Comparison of ENCODE assay signal across 37 cellular contexts in the genomic region with DNA sequence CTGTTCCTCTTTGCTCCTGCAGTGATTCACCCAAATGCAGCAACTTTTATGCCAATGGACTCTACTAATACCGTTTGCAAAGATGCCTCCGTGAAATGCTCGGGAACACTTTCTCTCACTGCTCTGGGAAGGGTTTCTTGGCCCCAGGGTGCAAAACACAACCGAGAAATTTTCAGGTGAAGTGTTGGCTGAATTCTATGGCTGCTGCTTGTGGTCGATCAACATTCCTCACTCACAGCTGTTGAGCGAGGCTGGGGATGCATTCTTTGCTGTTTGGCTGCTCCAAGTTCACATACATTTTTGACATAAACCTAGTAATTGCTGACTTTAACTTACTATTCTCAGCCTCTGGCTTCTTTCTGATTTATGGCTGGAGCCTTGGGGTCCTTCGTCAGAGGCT.
"Had no signal": no experiment of that assay in that cellular context is flagged by ENCODE, and none has a peak within 500 bp of the region (broad histone marks: within the 10 kb centered on the region; RNA-seq: fewer than 3 reads in every experiment).

No MANE protein-coding gene starts in this region.

- H3K9me3 Mint-ChIP-seq: activated B cell treated with CpG ODN at 0.5 μM for 24 hours; activated CD4-positive, alpha-beta T cell treated with anti-CD3 and anti-CD28 coated beads, Interleukin-2, amount 10 ng/mL, durations not matched to agents 24 days and 14 days; activated CD8-positive, alpha-beta T cell treated with anti-CD3 and anti-CD28 coated beads for 36 hours; activated naive CD4-positive, alpha-beta T cell treated with anti-CD3 and anti-CD28 coated beads for 36 hours; activated naive CD8-positive, alpha-beta T cell treated with anti-CD3 and anti-CD28 coated beads for 36 hours; activated T-cell treated with anti-CD3 and anti-CD28 coated beads, Interleukin-2, amount 50 U/mL, for 4 hours; activated T-helper 1 cell treated with anti-CD3 and anti-CD28 coated beads, Interleukin-12 subunit alpha, Interleukin-12 subunit beta, Interleukin-2, Interleukin-4 antibody, amounts not matched to agents 30 ng/mL and 10 ng/mL and 1 ng/mL, durations not matched to agents 14 hours and 24 hours and 36 hours; T-helper 1 cell treated with Interleukin-12 subunit alpha and Interleukin-12 subunit beta and Interleukin-4 antibody, amounts not matched to agents 30 μg/mL and 1 μg/mL, for 36 hours; T-helper 2 cell treated with Interferon-gamma antibody and Interleukin-4, amounts not matched to agents 5 μg/mL and 100 μg/mL, for 36 hours had no signal

- DNase-seq: activated B cell treated with CpG ODN at 0.5 μM for 24 hours; activated CD4-positive, alpha-beta memory T cell treated with anti-CD3 and anti-CD28 coated beads for 36 hours; activated CD4-positive, alpha-beta T cell treated with anti-CD3 and anti-CD28 coated beads for 4 hours; activated CD4-positive, alpha-beta T cell treated with anti-CD3 and anti-CD28 coated beads, Interleukin-2, amount 10 ng/mL, durations not matched to agents 24 days and 14 days; activated CD4-positive, alpha-beta T cell treated with anti-CD3 and anti-CD28 coated beads, Interleukin-2, amount 50 U/mL, for 1 hour; activated CD4-positive, alpha-beta T cell treated with anti-CD3 and anti-CD28 coated beads, Interleukin-2, amount 50 U/mL, for 4 hours; activated CD4-positive, CD25-positive, alpha-beta regulatory T cell treated with anti-CD3 and anti-CD28 coated beads, Interleukin-2, amount 50 U/mL, for 72 hours; activated CD8-positive, alpha-beta memory T cell treated with anti-CD3 and anti-CD28 coated beads, Interleukin-2, amount 50 U/mL, for 4 hours; activated CD8-positive, alpha-beta T cell treated with anti-CD3 and anti-CD28 coated beads for 36 hours; activated effector memory CD4-positive, alpha-beta T cell treated with anti-CD3 and anti-CD28 coated beads, Interleukin-2, amount 50 U/mL, for 16 hours; activated gamma-delta T cell treated with Interleukin-2 at 50 U/mL for 16 hours; activated naive CD4-positive, alpha-beta T cell; activated naive CD4-positive, alpha-beta T cell treated with anti-CD3 and anti-CD28 coated beads for 36 hours; activated naive CD4-positive, alpha-beta T cell treated with anti-CD3 and anti-CD28 coated beads, Interleukin-2, amount 50 U/mL, for 16 hours; activated naive CD8-positive, alpha-beta T cell treated with anti-CD3 and anti-CD28 coated beads for 36 hours; activated T-cell treated with anti-CD3 and anti-CD28 coated beads for 4 hours; activated T-cell treated with anti-CD3 and anti-CD28 coated beads, Interleukin-2, amount 50 U/mL, for 1 hour; activated T-cell treated with anti-CD3 and anti-CD28 coated beads, Interleukin-2, amount 50 U/mL, for 4 hours; activated T-cell treated with anti-CD3 and anti-CD28 coated beads, Interleukin-2, amount 50 U/mL, for 72 hours; adrenal gland; amniotic stem cell; aorta; body of pancreas; brain microvascular endothelial cell; central memory CD4-positive, alpha-beta T cell; T-helper 1 cell; T-helper 2 cell; T-helper 9 cell had no signal

- H3K27ac Mint-ChIP-seq: activated B cell treated with CpG ODN at 0.5 μM for 24 hours; activated CD4-positive, alpha-beta memory T cell treated with anti-CD3 and anti-CD28 coated beads for 36 hours; activated CD4-positive, alpha-beta T cell treated with anti-CD3 and anti-CD28 coated beads, Interleukin-2, amount 10 ng/mL, durations not matched to agents 24 days and 14 days; activated CD8-positive, alpha-beta T cell treated with anti-CD3 and anti-CD28 coated beads for 36 hours; activated naive CD4-positive, alpha-beta T cell treated with anti-CD3 and anti-CD28 coated beads for 36 hours; activated naive CD4-positive, alpha-beta T cell treated with anti-CD3 and anti-CD28 coated beads, Interleukin-2, amount 50 U/mL, for 72 hours; activated naive CD8-positive, alpha-beta T cell treated with anti-CD3 and anti-CD28 coated beads for 36 hours; activated T-cell treated with anti-CD3 and anti-CD28 coated beads, Interleukin-2, amount 50 U/mL, for 72 hours; activated T-helper 1 cell treated with anti-CD3 and anti-CD28 coated beads, Interleukin-12 subunit alpha, Interleukin-12 subunit beta, Interleukin-2, Interleukin-4 antibody, amounts not matched to agents 30 ng/mL and 10 ng/mL and 1 ng/mL, durations not matched to agents 14 hours and 24 hours and 36 hours; activated T-helper 17 cell treated with anti-CD3 and anti-CD28 coated beads, Interleukin-2, amount 50 U/mL, for 72 hours; T-helper 1 cell treated with Interleukin-12 subunit alpha and Interleukin-12 subunit beta and Interleukin-4 antibody, amounts not matched to agents 30 μg/mL and 1 μg/mL, for 36 hours; T-helper 2 cell treated with Interferon-gamma antibody and Interleukin-4, amounts not matched to agents 5 μg/mL and 100 μg/mL, for 36 hours had no signal

- H3K4me3 ChIP-seq: adrenal gland, body of pancreas, breast epithelium had no signal

- H3K36me3 Mint-ChIP-seq: activated CD4-positive, alpha-beta memory T cell treated with anti-CD3 and anti-CD28 coated beads for 36 hours; activated naive CD4-positive, alpha-beta T cell treated with anti-CD3 and anti-CD28 coated beads, Interleukin-2, amount 50 U/mL, for 72 hours; activated naive CD8-positive, alpha-beta T cell treated with anti-CD3 and anti-CD28 coated beads for 36 hours had no signal

- H3K27me3 ChIP-seq: adrenal gland, body of pancreas, brain microvascular endothelial cell, breast epithelium had no signal

- H3K27ac ChIP-seq: adrenal gland, body of pancreas, brain microvascular endothelial cell, breast epithelium, VCaP had no signal

- H3K4me1 Mint-ChIP-seq: activated B cell treated with CpG ODN at 0.5 μM for 24 hours; activated CD4-positive, alpha-beta T cell treated with anti-CD3 and anti-CD28 coated beads, Interleukin-2, amount 10 ng/mL, durations not matched to agents 24 days and 14 days; activated naive CD8-positive, alpha-beta T cell treated with anti-CD3 and anti-CD28 coated beads for 36 hours; activated T-helper 17 cell treated with anti-CD3 and anti-CD28 coated beads, Interleukin-2, amount 50 U/mL, for 72 hours had no signal

- H3K9me3 ChIP-seq: adrenal gland, body of pancreas, breast epithelium had no signal

- H3K4me1 ChIP-seq: adrenal gland, body of pancreas, breast epithelium had no signal

- FAIRE-seq: astrocyte, TTC549 had no signal

- H3K36me3 ChIP-seq: adrenal gland, brain microvascular endothelial cell, breast epithelium had no signal

- H3K4me3 Mint-ChIP-seq: activated B cell treated with CpG ODN at 0.5 μM for 24 hours; activated CD4-positive, alpha-beta memory T cell treated with anti-CD3 and anti-CD28 coated beads for 36 hours; activated CD4-positive, alpha-beta T cell treated with anti-CD3 and anti-CD28 coated beads, Interleukin-2, amount 10 ng/mL, durations not matched to agents 24 days and 14 days; activated CD8-positive, alpha-beta T cell treated with anti-CD3 and anti-CD28 coated beads for 36 hours; activated naive CD4-positive, alpha-beta T cell treated with anti-CD3 and anti-CD28 coated beads for 36 hours; activated naive CD8-positive, alpha-beta T cell treated with anti-CD3 and anti-CD28 coated beads for 36 hours; activated T-cell treated with anti-CD3 and anti-CD28 coated beads, Interleukin-2, amount 50 U/mL, for 4 hours; activated T-cell treated with anti-CD3 and anti-CD28 coated beads, Interleukin-2, amount 50 U/mL, for 72 hours; activated T-helper 1 cell treated with anti-CD3 and anti-CD28 coated beads, Interleukin-12 subunit alpha, Interleukin-12 subunit beta, Interleukin-2, Interleukin-4 antibody, amounts not matched to agents 30 ng/mL and 10 ng/mL and 1 ng/mL, durations not matched to agents 14 hours and 24 hours and 36 hours; activated T-helper 17 cell treated with anti-CD3 and anti-CD28 coated beads, Interleukin-2, amount 50 U/mL, for 72 hours; T-helper 1 cell treated with Interleukin-12 subunit alpha and Interleukin-12 subunit beta and Interleukin-4 antibody, amounts not matched to agents 30 μg/mL and 1 μg/mL, for 36 hours; T-helper 2 cell treated with Interferon-gamma antibody and Interleukin-4, amounts not matched to agents 5 μg/mL and 100 μg/mL, for 36 hours had no signal

- H3K27me3 Mint-ChIP-seq: activated B cell treated with CpG ODN at 0.5 μM for 24 hours; activated CD4-positive, alpha-beta memory T cell treated with anti-CD3 and anti-CD28 coated beads for 36 hours; activated CD4-positive, alpha-beta T cell treated with anti-CD3 and anti-CD28 coated beads, Interleukin-2, amount 10 ng/mL, durations not matched to agents 24 days and 14 days; activated naive CD8-positive, alpha-beta T cell treated with anti-CD3 and anti-CD28 coated beads for 36 hours had no signal
